14 cellular contexts compared by ENCODE assay signal in genomic region chr20:50819344-50819743, GRCh38. TPM values are rescaled to one million over a fixed set of nuclear protein-coding genes. Genes with fewer than 3 reads are reported as not detected.
DNase-seq lines count a peak whose midpoint lies in the region; ATAC-seq and TF ChIP-seq lines count a peak whose summit lies in the region.
"Had no signal": no experiment of that assay in that cellular context is flagged by ENCODE, and none has a peak within 500 bp of the region (broad histone marks: within the 10 kb centered on the region; RNA-seq: fewer than 3 reads in every experiment).

No MANE protein-coding gene starts in this region.

- no peak overlapping the region for H3K4me3 ChIP-seq in spleen
- H3K4me3 ChIP-seq: pancreas had no signal

- H3K4me3 Mint-ChIP-seq in activated T-cell treated with anti-CD3 and anti-CD28 coated beads, Interleukin-2, amount 50 U/mL, for 24 hours: no peak overlapping the region

- peaks cover 32% of the 10 kb centered on the region for H3K36me3 Mint-ChIP-seq in activated T-cell treated with anti-CD3 and anti-CD28 coated beads, Interleukin-2, amount 50 U/mL, for 24 hours (ENCODE audit: low read depth)

- H3K4me1 ChIP-seq in spleen: peaks cover 16 to 85% (median 71%) of the 10 kb centered on the region in 6 donors

- H3K27ac ChIP-seq in VCaP (peak overlapping the region; percentile 59; the same call in 1 of the 2 replicates), spleen (peak overlapping the region in 6 of 8 donors; percentile 8 to 81 (median 76))
- H3K27ac ChIP-seq: pancreas had no signal

- H3K27me3 Mint-ChIP-seq in activated T-cell treated with anti-CD3 and anti-CD28 coated beads, Interleukin-2, amount 50 U/mL, for 24 hours: no peaks in the 10 kb centered on the region

- H3K27me3 ChIP-seq in spleen (replicated peaks in 1 of 7): no peaks in the 10 kb centered on the region
- H3K27me3 ChIP-seq: pancreas had no signal

- H3K36me3 ChIP-seq in spleen: peaks cover 0 to 5% (median 0%) of the 10 kb centered on the region in 6 donors
- H3K36me3 ChIP-seq: pancreas had no signal

- ATAC-seq in HG02759 (IDR thresholded peaks at IDR 0.05; ENCODE audit: unreplicated experiment) (peak; percentile 34), GM18511 (IDR thresholded peaks at IDR 0.05; ENCODE audit: unreplicated experiment) (no peak)

- peaks cover 54% of the 10 kb centered on the region for H3K4me1 Mint-ChIP-seq in activated T-cell treated with anti-CD3 and anti-CD28 coated beads, Interleukin-2, amount 50 U/mL, for 24 hours (ENCODE audit: low read depth)

- peaks cover 0 to 4% (median 0%) of the 10 kb centered on the region in 8 donors for H3K9me3 ChIP-seq in spleen
- H3K9me3 ChIP-seq: pancreas had no signal

- peak overlapping the region; percentile 44 for H3K27ac Mint-ChIP-seq in activated T-cell treated with anti-CD3 and anti-CD28 coated beads, Interleukin-2, amount 50 U/mL, for 24 hours

- no peak for TF ChIP-seq POLR2A in spleen (IDR thresholded peaks at IDR 0.05)

- no peak for DNase-seq in activated T-cell treated with anti-CD3 and anti-CD28 coated beads, Interleukin-2, amount 50 U/mL, for 24 hours
- DNase-seq in activated T-cell treated with anti-CD3 and anti-CD28 coated beads for 4 hours (no peak), spleen (no peak), HT-29 (ENCODE audit: low spot score) (no peak), EL (no peak)
- DNase-seq: amniotic stem cell, cortex of kidney, DMS 273 treated with DMSO at 0.1 percent for 48 hours, NCI-H1436, NCI-H524, pancreas had no signal

- TF ChIP-seq CTCF in VCaP (conservative IDR thresholded peaks at IDR 0.05) (no peak), spleen (IDR thresholded peaks at IDR 0.05 in 8 of 11, conservative IDR thresholded peaks at IDR 0.05 in 3 of 11) (no peak)

- peaks cover 5% of the 10 kb centered on the region for H3K9me3 Mint-ChIP-seq in activated T-cell treated with anti-CD3 and anti-CD28 coated beads, Interleukin-2, amount 50 U/mL, for 24 hours

- 51 to 89% (median 79%) methylated on average over 8 of the region's 8 CpGs for WGBS in spleen, 5 donors

- intact Hi-C loops in spleen (cut with DNase I; ENCODE audit: low total_unique reads): no loop called here

RNA-seq across cellular contexts. Expression of gene BCAS4, which starts 24.5 kb away (rescaled TPM):
- 10 to 100 TPM; 11.8 to 20.9 (median 19.2) TPM for total RNA-seq in spleen
- 10 to 100 TPM; 24.5 to 33.3 (median 29.7) TPM for polyA plus RNA-seq in spleen
- 4.4 and 14.8 TPM in 2 replicates for total RNA-seq in HT-29 (2014; rRNA removed; shearing (Covaris generic))
